9 cellular contexts compared by ENCODE assay signal in genomic region chr5:72138943-72139467, GRCh38. TPM values are rescaled to one million over a fixed set of nuclear protein-coding genes. Genes with fewer than 3 reads are reported as not detected.
DNase-seq lines count a peak whose midpoint lies in the region; ATAC-seq and TF ChIP-seq lines count a peak whose summit lies in the region.
"Had no signal": no experiment of that assay in that cellular context is flagged by ENCODE, and none has a peak within 500 bp of the region (broad histone marks: within the 10 kb centered on the region; RNA-seq: fewer than 3 reads in every experiment).

No MANE protein-coding gene starts in this region.

- intact Hi-C loops in esophagus muscularis mucosa (cut with DNase I), result loop anchor here (5.0 kb wide), 1 partner anchor 168 kb away; no protein-coding TSS in a partner anchor

- H3K9me3 Mint-ChIP-seq in stimulated activated naive B cell treated with anti-CD40 and anti-IgM and Interleukin-4, amounts not matched to agents 10 μg/mL and 1 μg/mL and 100 μg/mL, for 72 hours, result no peaks in the 10 kb centered on the region

- ATAC-seq in activated CD4-positive, CD25-positive, alpha-beta regulatory T cell treated with anti-CD3 and anti-CD28 coated beads, Interleukin-2, amount 50 U/mL, for 24 hours, result peak; percentile 94
- ATAC-seq in stimulated activated naive B cell treated with anti-CD40 and anti-IgM and Interleukin-4, amounts not matched to agents 10 μg/mL and 1 μg/mL and 100 μg/mL, for 72 hours (replicated peaks), result peak; percentile 74 to 93
- ATAC-seq: A549 had no signal

- peaks cover 22 to 52% of the 10 kb centered on the region in 2 donors for H3K27me3 Mint-ChIP-seq in stimulated activated naive B cell treated with anti-CD40 and anti-IgM and Interleukin-4, amounts not matched to agents 10 μg/mL and 1 μg/mL and 100 μg/mL, for 72 hours

- no peak overlapping the region for H3K4me3 ChIP-seq in OCI-LY3 (ENCODE audit: low read length)
- no peak overlapping the region for H3K4me3 ChIP-seq in esophagus muscularis mucosa
- H3K4me3 ChIP-seq: A549 had no signal

- H3K79me2 ChIP-seq in OCI-LY3 (ENCODE audit: low read length), result no peaks in the 10 kb centered on the region

- H3K9me3 ChIP-seq in OCI-LY3 (ENCODE audit: insufficient read depth, low read length), result no peaks in the 10 kb centered on the region
- H3K9me3 ChIP-seq in esophagus muscularis mucosa, result no peaks in the 10 kb centered on the region
- H3K9me3 ChIP-seq: A549 had no signal

- H3K27me3 ChIP-seq in OCI-LY3 (ENCODE audit: low read depth, low read length) (peaks cover 20% of the 10 kb centered on the region), esophagus muscularis mucosa (no peaks in the 10 kb centered on the region)

- no peak for TF ChIP-seq POLR2A in esophagus muscularis mucosa (IDR thresholded peaks at IDR 0.05; ENCODE audit: low read depth)

- no peaks in the 10 kb centered on the region for H3K36me3 Mint-ChIP-seq in stimulated activated naive B cell treated with anti-CD40 and anti-IgM and Interleukin-4, amounts not matched to agents 10 μg/mL and 1 μg/mL and 100 μg/mL, for 72 hours

- H3K4me1 ChIP-seq in OCI-LY3 (ENCODE audit: low read length) (peaks cover 5% of the 10 kb centered on the region; the same call in 1 of the 2 replicates), esophagus muscularis mucosa (peaks cover 33 to 100% (median 97%) of the 10 kb centered on the region in 4 donors)

- 29% methylated on average over 7 of the region's 7 CpGs for WGBS in esophagus muscularis mucosa

- H2AFZ ChIP-seq in OCI-LY3 (ENCODE audit: low read depth, low read length), result no peak overlapping the region

- H3K27ac ChIP-seq in OCI-LY3 (ENCODE audit: low read length) (no peak overlapping the region), esophagus muscularis mucosa (replicated peaks in 1 of 4) (peak overlapping the region; percentile 80 to 85 (median 84))

- peak overlapping the region; percentile 60 for H3K27ac Mint-ChIP-seq in stimulated activated naive B cell treated with anti-CD40 and anti-IgM and Interleukin-4, amounts not matched to agents 10 μg/mL and 1 μg/mL and 100 μg/mL, for 72 hours

- H3K36me3 ChIP-seq in OCI-LY3 (replicated peaks; ENCODE audit: low read depth, low read length) (no peaks in the 10 kb centered on the region), esophagus muscularis mucosa (peaks cover 0 to 4% (median 0%) of the 10 kb centered on the region in 4 donors)

- H3K9ac ChIP-seq in OCI-LY3 (ENCODE audit: low read length), result no peak overlapping the region

- H3K4me2 ChIP-seq in OCI-LY3 (ENCODE audit: low read length), result peak overlapping the region; percentile 9; the same call in 1 of the 2 replicates
- H3K4me2 ChIP-seq: A549 had no signal

- no peak for DNase-seq in activated CD4-positive, CD25-positive, alpha-beta regulatory T cell treated with anti-CD3 and anti-CD28 coated beads, Interleukin-2, amount 50 U/mL, for 72 hours
- DNase-seq in esophagus muscularis mucosa (ENCODE audit: extremely low spot score), result no peak
- no peak for DNase-seq in stimulated activated naive B cell treated with anti-CD40 and anti-IgM and Interleukin-4, amounts not matched to agents 10 μg/mL and 1 μg/mL and 100 μg/mL, for 72 hours
- DNase-seq in ureter (ENCODE audit: low spot score), result no peak
- DNase-seq in HuH-7.5 (ENCODE audit: low spot score), result no peak
- no peak for DNase-seq in DMS 273 (lab: John Stamatoyannopoulos, UW; ENCODE audit: unreplicated experiment)

- H4K20me1 ChIP-seq in OCI-LY3 (ENCODE audit: insufficient read depth, low read length), result no peaks in the 10 kb centered on the region

- H3K4me3 Mint-ChIP-seq in stimulated activated naive B cell treated with anti-CD40 and anti-IgM and Interleukin-4, amounts not matched to agents 10 μg/mL and 1 μg/mL and 100 μg/mL, for 72 hours, result peak overlapping the region in 1 of 2 donors; percentile 32

- no peak for TF ChIP-seq EP300 in esophagus muscularis mucosa (IDR thresholded peaks at IDR 0.05)

- H3K4me1 Mint-ChIP-seq in stimulated activated naive B cell treated with anti-CD40 and anti-IgM and Interleukin-4, amounts not matched to agents 10 μg/mL and 1 μg/mL and 100 μg/mL, for 72 hours, result peaks cover 7 to 10% of the 10 kb centered on the region in 2 donors

- TF ChIP-seq CTCF in OCI-LY3 (IDR thresholded peaks at IDR 0.05; ENCODE audit: low read depth, low read length) (no peak), esophagus muscularis mucosa (IDR thresholded peaks at IDR 0.05) (no peak)

RNA-seq across cellular contexts. Expression of gene MAP1B, which starts 31.7 kb away (rescaled TPM):
- total RNA-seq in esophagus muscularis mucosa (1,000 to 10,000 TPM in 2 of 4 donors, 100 to 1,000 TPM in 2; 755 to 1,378 (median 1,096) TPM), ureter (128 TPM)
